1 cellular context compared by ENCODE assay signal in the genomic region with DNA sequence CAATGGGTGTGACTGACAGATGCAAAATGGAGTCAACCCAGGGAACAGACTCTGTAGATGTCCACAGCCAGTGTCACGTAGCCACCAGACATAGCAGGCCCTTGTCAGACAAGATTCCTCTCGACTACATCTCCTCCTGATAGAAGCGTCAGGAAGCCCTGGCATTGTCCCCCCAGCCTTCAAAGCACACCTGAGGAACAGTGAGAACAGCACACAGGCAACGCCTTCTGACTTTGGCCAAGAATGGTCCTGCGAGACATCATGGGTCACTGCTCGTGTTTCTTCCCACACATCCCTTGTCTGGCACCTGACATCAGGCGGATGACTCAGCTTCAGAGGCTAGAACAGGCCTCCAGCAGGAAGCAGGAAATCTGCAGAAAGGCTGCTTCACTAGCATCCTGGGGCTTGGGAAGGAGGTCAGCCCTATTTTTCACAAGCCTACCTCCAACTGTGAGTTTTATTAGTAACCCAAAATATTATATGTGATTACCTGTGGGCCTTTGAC.
TF ChIP-seq lines count a peak whose summit lies in the region.

No MANE protein-coding gene starts in this region.

TF ChIP-seq in H1, 55 proteins besides CTCF, POLR2A, EP300 and RAD21:
- TF ChIP-seq CTBP2 (IDR thresholded peaks at IDR 0.05; ENCODE audit: borderline replicate concordance, insufficient read depth, insufficient read length, low read length) (no peak), EGR1 (IDR thresholded peaks at IDR 0.05; ENCODE audit: borderline replicate concordance, low read depth, low read length) (no peak)
